Comparison of ENCODE assay signal across 8 cellular contexts in genomic region chr6:49462071-49462470, GRCh38. TPM values are rescaled to one million over a fixed set of nuclear protein-coding genes. Genes with fewer than 3 reads are reported as not detected.
DNase-seq lines count a peak whose midpoint lies in the region; ATAC-seq and TF ChIP-seq lines count a peak whose summit lies in the region.

No MANE protein-coding gene starts in this region.

- H3K4me3 Mint-ChIP-seq in IgD-negative memory B cell (peak overlapping the region; percentile 94 to 99 (median 98)), naive B cell (peak overlapping the region; percentile 93 to 99 (median 97))

- peak overlapping the region in 2 of 3 donors; percentile 65 to 74 for H3K27ac Mint-ChIP-seq in IgD-negative memory B cell
- H3K27ac Mint-ChIP-seq in naive B cell = peak overlapping the region; percentile 96 to 99 (median 98)

- H3K36me3 Mint-ChIP-seq in IgD-negative memory B cell (peaks cover 3% of the 10 kb centered on the region), naive B cell (peaks cover 7 to 10% of the 10 kb centered on the region in 2 donors)

- peak overlapping the region; percentile 68; the same call in 1 of the 2 replicates for H3K4me3 ChIP-seq in AG09309 (ENCODE audit: control insufficient read depth, low read depth, low read length)
- peak overlapping the region; percentile 84 to 94 for H3K4me3 ChIP-seq in cardiac fibroblast (replicated peaks in 1 of 2; ENCODE audit: low read depth in 2 of 2, low read length in 2 of 2)

- H3K4me1 Mint-ChIP-seq in IgD-negative memory B cell (peaks cover 24 to 39% (median 36%) of the 10 kb centered on the region in 3 donors), naive B cell (peaks cover 45 to 65% (median 59%) of the 10 kb centered on the region in 3 donors)

- TF ChIP-seq CTCF in AG09309 (IDR thresholded peaks at IDR 0.05; ENCODE audit: control insufficient read depth, insufficient read depth, low read depth, low read length, missing control alignments) = no peak
- no peak for TF ChIP-seq CTCF in cardiac fibroblast (IDR thresholded peaks at IDR 0.05; ENCODE audit: low read depth, low read length)

- H3K9me3 Mint-ChIP-seq in IgD-negative memory B cell (no peaks in the 10 kb centered on the region), naive B cell (no peaks in the 10 kb centered on the region)

- DNase-seq in AG09309 (ENCODE audit: low read depth) (no peak), cardiac fibroblast (ENCODE audit: low read depth in 2 of 2) (peak; percentile 11 to 27), naive B cell (no peak), NCI-H345 (lab: John Stamatoyannopoulos, UW) (no peak), MV-4-11 (lab: John Stamatoyannopoulos, UW) (no peak)

- no peak for ATAC-seq in naive B cell (ENCODE audit: low read depth in 2 of 2)
- ATAC-seq in HG03175 (IDR thresholded peaks at IDR 0.05; ENCODE audit: unreplicated experiment) = no peak
- ATAC-seq in GM19397 (IDR thresholded peaks at IDR 0.05; ENCODE audit: unreplicated experiment) = no peak

- H3K27me3 Mint-ChIP-seq in IgD-negative memory B cell (no peaks in the 10 kb centered on the region), naive B cell (no peaks in the 10 kb centered on the region)

RNA-seq across cellular contexts. Expression of gene MMUT, which starts 1.0 kb away (rescaled TPM):
- polyA plus RNA-seq in IgD-negative memory B cell (10.4 TPM), naive B cell (ENCODE audit: low read depth in 6 of 6) (10 to 100 TPM in 3 of 6 donors, 1 to 10 TPM in 3; 5.0 to 12.1 (median 9.5) TPM)

RNA-seq across cellular contexts. Expression of gene CENPQ, which starts 1.1 kb away (rescaled TPM):
- polyA plus RNA-seq in IgD-negative memory B cell (4.6 TPM), naive B cell (ENCODE audit: low read depth in 6 of 6) (1 to 10 TPM; 2.8 to 8.7 (median 6.6) TPM)

RNA-seq across cellular contexts. Expression of gene GLYATL3, which starts 37.7 kb away (rescaled TPM):
- not detected for polyA plus RNA-seq in IgD-negative memory B cell
- not detected for polyA plus RNA-seq in naive B cell (ENCODE audit: low read depth in 6 of 6)

Comparison
In these comparisons a context has a peak if more than half of its experiments do, and no peak if none do; other contexts are left out.
1. DNase-seq: peak in cardiac fibroblast (2 of 2); none in AG09309 (single experiment), naive B cell (single experiment), NCI-H345 (single experiment) and MV-4-11 (single experiment).